ENCODE assay signal across 23 cellular contexts in genomic region chr20:24033151-24033550, GRCh38. TPM values are rescaled to one million over a fixed set of nuclear protein-coding genes. Genes with fewer than 3 reads are reported as not detected.
DNase-seq lines count a peak whose midpoint lies in the region; ATAC-seq and TF ChIP-seq lines count a peak whose summit lies in the region.
"Had no signal": no experiment of that assay in that cellular context is flagged by ENCODE, and none has a peak within 500 bp of the region (broad histone marks: within the 10 kb centered on the region; RNA-seq: fewer than 3 reads in every experiment).

No MANE protein-coding gene starts in this region.

- H3K27me3 ChIP-seq in DND-41 (ENCODE audit: insufficient read depth, low read length, poor library complexity): no peaks in the 10 kb centered on the region
- H3K27me3 ChIP-seq in dorsolateral prefrontal cortex: no peaks in the 10 kb centered on the region
- H3K27me3 ChIP-seq in right cardiac atrium (ENCODE audit: control insufficient read depth, insufficient read depth): no peaks in the 10 kb centered on the region
- H3K27me3 ChIP-seq: foreskin keratinocyte had no signal

- peaks cover 6% of the 10 kb centered on the region for H3K36me3 Mint-ChIP-seq in activated CD8-positive, alpha-beta memory T cell treated with anti-CD3 and anti-CD28 coated beads, Interleukin-2, amount 10 ng/mL, durations not matched to agents 7 days and 5 days
- no peaks in the 10 kb centered on the region for H3K36me3 Mint-ChIP-seq in activated T-helper 17 cell treated with anti-CD3 and anti-CD28 coated beads, Interleukin-2, amount 50 U/mL, for 72 hours (ENCODE audit: low read depth)
- no peaks in the 10 kb centered on the region for H3K36me3 Mint-ChIP-seq in natural killer cell

- H3K27ac ChIP-seq in DND-41 (ENCODE audit: low read length) (peak overlapping the region; percentile 34), dorsolateral prefrontal cortex (no peak overlapping the region), right cardiac atrium (ENCODE audit: low read length) (no peak overlapping the region)
- H3K27ac ChIP-seq: foreskin keratinocyte had no signal

- H3K4me3 Mint-ChIP-seq in activated CD8-positive, alpha-beta memory T cell treated with anti-CD3 and anti-CD28 coated beads, Interleukin-2, amount 10 ng/mL, durations not matched to agents 7 days and 5 days: peak overlapping the region; percentile 13
- H3K4me3 Mint-ChIP-seq in activated T-helper 17 cell treated with anti-CD3 and anti-CD28 coated beads, Interleukin-2, amount 50 U/mL, for 72 hours: peak overlapping the region; percentile 33
- peak overlapping the region; percentile 47 for H3K4me3 Mint-ChIP-seq in natural killer cell
- H3K4me3 Mint-ChIP-seq: HFFc6 had no signal

- H3K27ac Mint-ChIP-seq in activated CD8-positive, alpha-beta memory T cell treated with anti-CD3 and anti-CD28 coated beads, Interleukin-2, amount 10 ng/mL, durations not matched to agents 7 days and 5 days: peak overlapping the region; percentile 83
- H3K27ac Mint-ChIP-seq in activated T-helper 17 cell treated with anti-CD3 and anti-CD28 coated beads, Interleukin-2, amount 50 U/mL, for 72 hours: peak overlapping the region; percentile 42
- peak overlapping the region in 1 of 2 donors; percentile 92 for H3K27ac Mint-ChIP-seq in natural killer cell
- H3K27ac Mint-ChIP-seq: HFFc6 had no signal

- intact Hi-C loops in natural killer cell (cut with micrococcal nuclease) (loop anchor here (10.0 kb wide), 2 partner anchors 112 to 922 kb away; no protein-coding TSS in a partner anchor), dorsolateral prefrontal cortex (cut with DNase I) (no loop called here), right cardiac atrium (cut with DNase I) (no loop called here)

- CTCF ChIA-PET in activated CD8-positive, alpha-beta memory T cell treated with anti-CD3 and anti-CD28 coated beads, Interleukin-2, amount 10 ng/mL, durations not matched to agents 7 days and 5 days (lab: Charles Lee): interaction anchor here (1.0 to 1.2 kb wide), 2 partner anchors 11 to 12 kb away, joined by 3 to 5 read pairs; no protein-coding TSS in a partner anchor

- peaks cover 22% of the 10 kb centered on the region for H3K4me1 ChIP-seq in DND-41 (ENCODE audit: insufficient read depth, low read length)
- H3K4me1 ChIP-seq in right cardiac atrium (ENCODE audit: control insufficient read depth, insufficient read depth, low read length): no peaks in the 10 kb centered on the region
- H3K4me1 ChIP-seq: foreskin keratinocyte had no signal

- H3K36me3 ChIP-seq in DND-41 (ENCODE audit: insufficient read depth, low read length): no peaks in the 10 kb centered on the region

- no peaks in the 10 kb centered on the region for H4K20me1 ChIP-seq in DND-41 (ENCODE audit: insufficient read depth, low read length)

- TF ChIP-seq CTCF in DND-41 (IDR thresholded peaks at IDR 0.05; ENCODE audit: borderline replicate concordance, extremely low read depth, low read length, poor library complexity, severe bottlenecking): no peak
- no peak for TF ChIP-seq CTCF in natural killer cell (IDR thresholded peaks at IDR 0.05)
- no peak for TF ChIP-seq CTCF in dorsolateral prefrontal cortex (IDR thresholded peaks at IDR 0.05 in 54 of 56, conservative IDR thresholded peaks at IDR 0.05 in 2 of 56; ENCODE audit: low read depth in 1 of 56, partially characterized antibody in 56 of 56)

- no peaks in the 10 kb centered on the region for H3K9me3 Mint-ChIP-seq in activated CD8-positive, alpha-beta memory T cell treated with anti-CD3 and anti-CD28 coated beads, Interleukin-2, amount 10 ng/mL, durations not matched to agents 7 days and 5 days (ENCODE audit: low read depth)
- peaks cover 3% of the 10 kb centered on the region for H3K9me3 Mint-ChIP-seq in activated T-helper 17 cell treated with anti-CD3 and anti-CD28 coated beads, Interleukin-2, amount 50 U/mL, for 72 hours
- H3K9me3 Mint-ChIP-seq in natural killer cell: peaks cover 0 to 3% of the 10 kb centered on the region in 2 donors

- no peak overlapping the region for H3K4me3 ChIP-seq in DND-41 (ENCODE audit: low read depth in 1 of 2, low read length in 2 of 2)
- no peak overlapping the region for H3K4me3 ChIP-seq in dorsolateral prefrontal cortex
- no peak overlapping the region for H3K4me3 ChIP-seq in right cardiac atrium (ENCODE audit: low read length)

- no peak overlapping the region for H3K9ac ChIP-seq in DND-41 (ENCODE audit: low read depth, low read length)

- ATAC-seq in activated CD8-positive, alpha-beta memory T cell treated with anti-CD3 and anti-CD28 coated beads, Interleukin-2, amount 10 ng/mL, durations not matched to agents 7 days and 5 days: peak; percentile 82
- ATAC-seq in DND-41 (ENCODE audit: insufficient read depth, low read depth): peak; percentile 54; the same call in 1 of the 3 replicates
- ATAC-seq in activated T-helper 17 cell treated with anti-CD3 and anti-CD28 coated beads, Interleukin-2, amount 50 U/mL, for 72 hours (replicated peaks): peak; percentile 96
- peak; percentile 77 to 90 (median 81) for ATAC-seq in natural killer cell
- ATAC-seq in right cardiac atrium: no peak
- ATAC-seq: foreskin keratinocyte had no signal

- DNase-seq in activated CD8-positive, alpha-beta memory T cell treated with anti-CD3 and anti-CD28 coated beads, Interleukin-2, amount 10 ng/mL, durations not matched to agents 7 days and 5 days: peak; percentile 84
- no peak for DNase-seq in activated CD8-positive, alpha-beta memory T cell treated with anti-CD3 and anti-CD28 coated beads, Interleukin-2, amount 50 U/mL, for 48 hours
- DNase-seq in DND-41 (no peak), natural killer cell (peak; percentile 25), HCEC 1CT (no peak), dorsolateral prefrontal cortex (no peak), right cardiac atrium (no peak)
- DNase-seq: activated effector memory CD4-positive, alpha-beta T cell treated with anti-CD3 and anti-CD28 coated beads, Interleukin-2, amount 50 U/mL, for 16 hours; DMS153; foreskin keratinocyte; GF-D8; HFFc6; kidney; NCI-H146; NCI-H69; SW 1271 had no signal

- no peaks in the 10 kb centered on the region for H3K27me3 Mint-ChIP-seq in activated CD8-positive, alpha-beta memory T cell treated with anti-CD3 and anti-CD28 coated beads, Interleukin-2, amount 10 ng/mL, durations not matched to agents 7 days and 5 days
- H3K27me3 Mint-ChIP-seq in activated T-helper 17 cell treated with anti-CD3 and anti-CD28 coated beads, Interleukin-2, amount 50 U/mL, for 72 hours: no peaks in the 10 kb centered on the region
- H3K27me3 Mint-ChIP-seq in natural killer cell (ENCODE audit: low read depth in 2 of 2): no peaks in the 10 kb centered on the region

- H3K9me3 ChIP-seq in DND-41 (ENCODE audit: insufficient read depth, low read length, severe bottlenecking) (no peaks in the 10 kb centered on the region), right cardiac atrium (ENCODE audit: control insufficient read depth, low read length) (no peaks in the 10 kb centered on the region)

- H3K79me2 ChIP-seq in DND-41 (ENCODE audit: insufficient read depth, low read length): no peaks in the 10 kb centered on the region

- no peak overlapping the region for H3K4me2 ChIP-seq in DND-41 (ENCODE audit: insufficient read depth, low read length)

- H3K4me1 Mint-ChIP-seq in activated CD8-positive, alpha-beta memory T cell treated with anti-CD3 and anti-CD28 coated beads, Interleukin-2, amount 10 ng/mL, durations not matched to agents 7 days and 5 days: peaks cover 38% of the 10 kb centered on the region
- peaks cover 6% of the 10 kb centered on the region for H3K4me1 Mint-ChIP-seq in activated T-helper 17 cell treated with anti-CD3 and anti-CD28 coated beads, Interleukin-2, amount 50 U/mL, for 72 hours
- H3K4me1 Mint-ChIP-seq in natural killer cell: peaks cover 46 to 70% of the 10 kb centered on the region in 2 donors

- H2AFZ ChIP-seq in DND-41 (ENCODE audit: low read depth, low read length): 0 out of 2 replicates have a peak overlapping the region, but pooled peaks have one; percentile 30

RNA-seq across cellular contexts. Expression of gene GGTLC1, which starts 44.6 kb away (rescaled TPM):
- not detected for total RNA-seq in activated CD8-positive, alpha-beta memory T cell treated with anti-CD3 and anti-CD28 coated beads, Interleukin-2, amount 10 ng/mL, durations not matched to agents 7 days and 5 days
- not detected for total RNA-seq in activated T-helper 17 cell treated with anti-CD3 and anti-CD28 coated beads, Interleukin-2, amount 50 U/mL, for 72 hours
- not detected for total RNA-seq in natural killer cell
- total RNA-seq in dorsolateral prefrontal cortex: not detected
- total RNA-seq in right cardiac atrium: not detected
- not detected for polyA plus RNA-seq in right cardiac atrium
- total RNA-seq: activated CD8-positive, alpha-beta memory T cell treated with anti-CD3 and anti-CD28 coated beads for 36 hours; astrocyte; epithelial cell of proximal tubule; foreskin keratinocyte; HFFc6; kidney; lung microvascular endothelial cell; osteoblast had no signal
- polyA plus RNA-seq: foreskin keratinocyte, thymus had no signal

Comparison
In these comparisons a context has a peak if more than half of its experiments do, and no peak if none do; other contexts are left out.
1. DNase-seq: peak in activated CD8-positive, alpha-beta memory T cell treated with anti-CD3 and anti-CD28 coated beads, Interleukin-2, amount 10 ng/mL, durations not matched to agents 7 days and 5 days (single experiment) and natural killer cell (single experiment); none in activated CD8-positive, alpha-beta memory T cell treated with anti-CD3 and anti-CD28 coated beads, Interleukin-2, amount 50 U/mL, for 48 hours (single experiment), DND-41 (single experiment), HCEC 1CT (single experiment), dorsolateral prefrontal cortex (0 of 10) and right cardiac atrium (0 of 3).
2. ATAC-seq: peak in activated CD8-positive, alpha-beta memory T cell treated with anti-CD3 and anti-CD28 coated beads, Interleukin-2, amount 10 ng/mL, durations not matched to agents 7 days and 5 days (single experiment), DND-41 (single experiment), activated T-helper 17 cell treated with anti-CD3 and anti-CD28 coated beads, Interleukin-2, amount 50 U/mL, for 72 hours (single experiment) and natural killer cell (3 of 3); none in right cardiac atrium (0 of 2).
3. Peak in every context shown above with its lines, with median percentiles within 50 percentile points of each other: H3K4me3 Mint-ChIP-seq.